Comparison of ENCODE assay signal across 1 cellular context in genomic region chr5:1004598-1005361, GRCh38.
TF ChIP-seq lines count a peak whose summit lies in the region.

No MANE protein-coding gene starts in this region.

TF ChIP-seq in HEK293, 187 proteins besides CTCF, POLR2A, EP300 and RAD21 (continued from another document and continues in another):
- no peak for TF ChIP-seq ZNF148 (tag by site-specific recombination; IDR thresholded peaks at IDR 0.05; ENCODE audit: borderline replicate concordance)
- TF ChIP-seq PBX3 (CRISPR knock-in tag; IDR thresholded peaks at IDR 0.05) = 0 out of 2 replicates have a peak, but pooled peaks have one; percentile 59
- TF ChIP-seq ZNF362 (tag by site-specific recombination; IDR thresholded peaks at IDR 0.05) = no peak
- no peak for TF ChIP-seq ZNF510 (tag by site-specific recombination; IDR thresholded peaks at IDR 0.05; ENCODE audit: insufficient replicate concordance)
- peak; percentile 61 for TF ChIP-seq KLF1 (tag by site-specific recombination; IDR thresholded peaks at IDR 0.05)
- no peak for TF ChIP-seq YY2 (tag by site-specific recombination; IDR thresholded peaks at IDR 0.05)
- TF ChIP-seq ZNF580 (tag by site-specific recombination; IDR thresholded peaks at IDR 0.05) = no peak
- no peak for TF ChIP-seq KLF8 (tag by site-specific recombination; IDR thresholded peaks at IDR 0.05)
- no peak for TF ChIP-seq ZNF514 (tag by site-specific recombination; IDR thresholded peaks at IDR 0.05)
- TF ChIP-seq ZBTB7A (tag by site-specific recombination; IDR thresholded peaks at IDR 0.05; ENCODE audit: low read depth) = no peak
- TF ChIP-seq SETDB1 (IDR thresholded peaks at IDR 0.05; ENCODE audit: insufficient read length, low read length) = no peak
- TF ChIP-seq ZNF621 (tag by site-specific recombination; IDR thresholded peaks at IDR 0.05) = no peak
- TF ChIP-seq ZNF747 (tag by site-specific recombination; IDR thresholded peaks at IDR 0.05) = no peak
- TF ChIP-seq PATZ1 (tag by site-specific recombination; IDR thresholded peaks at IDR 0.05) = peak; percentile 77
- TF ChIP-seq ZEB2 (tag by site-specific recombination; IDR thresholded peaks at IDR 0.05) = peak; percentile 44; the same call in 1 of the 2 replicates
- no peak for TF ChIP-seq ZNF423 (tag by site-specific recombination; IDR thresholded peaks at IDR 0.05)
- TF ChIP-seq MEIS1 (CRISPR knock-in tag; IDR thresholded peaks at IDR 0.05; ENCODE audit: borderline replicate concordance) = 0 out of 2 replicates have a peak, but pooled peaks have one; percentile 25
- 0 out of 2 replicates have a peak, but pooled peaks have one; percentile 22 for TF ChIP-seq ZNF184 (tag by site-specific recombination; IDR thresholded peaks at IDR 0.05)
- peak; percentile 82 for TF ChIP-seq ZNF335 (tag by site-specific recombination; conservative IDR thresholded peaks at IDR 0.05)
- TF ChIP-seq ZNF302 (tag by site-specific recombination; IDR thresholded peaks at IDR 0.05; ENCODE audit: low read depth) = no peak
- no peak for TF ChIP-seq ZNF214 (tag by site-specific recombination; IDR thresholded peaks at IDR 0.05; ENCODE audit: borderline replicate concordance)
- no peak for TF ChIP-seq FEZF1 (tag by site-specific recombination; IDR thresholded peaks at IDR 0.05)
- no peak for TF ChIP-seq ZNF202 (tag by site-specific recombination; IDR thresholded peaks at IDR 0.05; ENCODE audit: borderline replicate concordance)
- TF ChIP-seq HOXC10 (CRISPR knock-in tag; IDR thresholded peaks at IDR 0.05) = no peak
- no peak for TF ChIP-seq BCL11B (tag by site-specific recombination; IDR thresholded peaks at IDR 0.05; ENCODE audit: low read depth)
- TF ChIP-seq ZNF121 (tag by site-specific recombination; IDR thresholded peaks at IDR 0.05) = 0 out of 2 replicates have a peak, but pooled peaks have one; percentile 35
- no peak for TF ChIP-seq ZNF704 (tag by site-specific recombination; IDR thresholded peaks at IDR 0.05)
- peak; percentile 70 for TF ChIP-seq ZBTB8A (tag by site-specific recombination; IDR thresholded peaks at IDR 0.05)
- 0 out of 2 replicates have a peak, but pooled peaks have one; percentile 30 for TF ChIP-seq ZNF561 (tag by site-specific recombination; IDR thresholded peaks at IDR 0.05; ENCODE audit: borderline replicate concordance)
- TF ChIP-seq GLIS2 (tag by site-specific recombination; IDR thresholded peaks at IDR 0.05) = peak; percentile 90; the same call in 1 of the 2 replicates
- TF ChIP-seq ZNF248 (tag by site-specific recombination; IDR thresholded peaks at IDR 0.05) = no peak
- TF ChIP-seq ZNF843 (tag by site-specific recombination; IDR thresholded peaks at IDR 0.05) = no peak
- TF ChIP-seq ZNF624 (tag by site-specific recombination; IDR thresholded peaks at IDR 0.05) = no peak
- TF ChIP-seq ZNF211 (tag by site-specific recombination; IDR thresholded peaks at IDR 0.05; ENCODE audit: low read depth) = no peak
- no peak for TF ChIP-seq ZNF549 (tag by site-specific recombination; IDR thresholded peaks at IDR 0.05)
- no peak; the same call in 1 of the 2 replicates for TF ChIP-seq ZNF501 (tag by site-specific recombination; IDR thresholded peaks at IDR 0.05)
- TF ChIP-seq TRIM28 (IDR thresholded peaks at IDR 0.05; ENCODE audit: borderline replicate concordance, low read length) = no peak
- no peak for TF ChIP-seq ZNF157 (tag by site-specific recombination; IDR thresholded peaks at IDR 0.05)
- no peak for TF ChIP-seq ZNF513 (tag by site-specific recombination; IDR thresholded peaks at IDR 0.05)
- TF ChIP-seq SP7 (tag by site-specific recombination; IDR thresholded peaks at IDR 0.05) = no peak; the same call in 1 of the 2 replicates
- no peak for TF ChIP-seq ZNF791 (tag by site-specific recombination; IDR thresholded peaks at IDR 0.05)
- peak; percentile 11; the same call in 1 of the 2 replicates for TF ChIP-seq EGR2 (tag by site-specific recombination; IDR thresholded peaks at IDR 0.05; ENCODE audit: low read depth)
- TF ChIP-seq ZSCAN4 (tag by site-specific recombination; IDR thresholded peaks at IDR 0.05) = no peak
- TF ChIP-seq ZFHX2 (tag by site-specific recombination; conservative IDR thresholded peaks at IDR 0.05) = 0 out of 2 replicates have a peak, but pooled peaks have one; percentile 4
- TF ChIP-seq ZNF24 (tag by site-specific recombination; IDR thresholded peaks at IDR 0.05) = no peak
- TF ChIP-seq SP3 (tag by site-specific recombination; IDR thresholded peaks at IDR 0.05) = 0 out of 2 replicates have a peak, but pooled peaks have one; percentile 7
- TF ChIP-seq ZNF221 (tag by site-specific recombination; IDR thresholded peaks at IDR 0.05; ENCODE audit: borderline replicate concordance) = no peak
- peak; percentile 36; the same call in 1 of the 2 replicates for TF ChIP-seq ZNF660 (tag by site-specific recombination; IDR thresholded peaks at IDR 0.05)
- TF ChIP-seq GLIS1 (tag by site-specific recombination; IDR thresholded peaks at IDR 0.05) = peak; percentile 56
- no peak for TF ChIP-seq PRDM2 (tag by site-specific recombination; IDR thresholded peaks at IDR 0.05; ENCODE audit: borderline replicate concordance)
